8 cellular contexts compared by ENCODE assay signal in the genomic region with DNA sequence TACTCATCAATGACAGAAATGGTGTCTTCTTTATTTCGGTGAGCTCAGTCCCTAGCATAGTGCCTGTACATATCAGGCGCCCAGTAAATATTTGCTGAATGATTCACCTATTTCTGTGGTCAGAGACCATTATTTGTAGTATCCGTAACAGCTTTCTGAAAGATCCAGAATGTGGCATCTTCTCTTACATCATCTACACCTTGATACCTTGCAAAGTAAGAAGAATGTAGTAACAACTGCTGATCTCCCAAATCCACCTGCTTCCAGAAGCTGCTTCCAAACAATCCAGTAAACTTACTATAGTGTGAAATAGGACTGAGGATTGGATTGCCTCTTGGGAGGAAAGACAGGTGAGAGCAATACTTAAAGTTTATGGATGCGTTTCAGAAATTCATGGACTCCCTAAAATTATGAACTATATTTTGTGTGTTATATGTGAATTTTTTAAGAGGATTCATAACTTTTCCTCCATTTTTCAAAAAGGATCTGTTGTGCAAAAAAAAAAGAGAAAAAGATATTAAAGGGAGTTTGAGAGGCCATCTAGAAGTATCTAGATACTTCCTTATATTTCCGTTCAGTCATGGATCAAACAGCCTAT. TPM values are rescaled to one million over a fixed set of nuclear protein-coding genes. Genes with fewer than 3 reads are reported as not detected.
DNase-seq lines count a peak whose midpoint lies in the region; TF ChIP-seq lines count a peak whose summit lies in the region.

No MANE protein-coding gene starts in this region.

- TF ChIP-seq CTCF in neural progenitor cell (IDR thresholded peaks at IDR 0.05), result no peak

- H3K27me3 Mint-ChIP-seq in neural progenitor cell (ENCODE audit: insufficient read depth, low read depth), result no peaks in the 10 kb centered on the region

- TF ChIP-seq POLR2A in erythroblast (IDR thresholded peaks at IDR 0.05; ENCODE audit: low read length), result no peak

- peak overlapping the region; percentile 47 for H3K27ac Mint-ChIP-seq in neural progenitor cell

- peaks cover 13% of the 10 kb centered on the region for H3K4me1 ChIP-seq in neural progenitor cell

- peaks cover 39% of the 10 kb centered on the region for H3K79me2 ChIP-seq in neural progenitor cell (ENCODE audit: low read depth)

- no peaks in the 10 kb centered on the region for H3K36me3 Mint-ChIP-seq in neural progenitor cell

- H3K9ac ChIP-seq in neural progenitor cell, result no peak overlapping the region

- peak overlapping the region; percentile 97 for H3K4me3 Mint-ChIP-seq in neural progenitor cell

- H3F3A ChIP-seq in neural progenitor cell (ENCODE audit: low read depth), result peaks cover 22% of the 10 kb centered on the region

- H3K27ac ChIP-seq in neural progenitor cell, result no peak overlapping the region

- peaks cover 41% of the 10 kb centered on the region for H3K27me3 ChIP-seq in neural progenitor cell

- peak overlapping the region; percentile 84 for H3K4me3 ChIP-seq in neural progenitor cell

- H3K4me1 Mint-ChIP-seq in neural progenitor cell, result peaks cover 10% of the 10 kb centered on the region

- H2AFZ ChIP-seq in neural progenitor cell (replicated peaks), result peak overlapping the region; percentile 70

- no peaks in the 10 kb centered on the region for H3K36me3 ChIP-seq in neural progenitor cell

- peak; percentile 80 for DNase-seq in EL
- DNase-seq in NCI-H2196 treated with DMSO at 0.1 percent for 48 hours (lab: John Stamatoyannopoulos, UW; ENCODE audit: unreplicated experiment), result peak; percentile 30
- DNase-seq in dedifferentiated amniotic fluid mesenchymal stem cell (ENCODE audit: extremely low spot score), result peak; percentile 57
- DNase-seq in neural progenitor cell (ENCODE audit: low spot score), result no peak
- no peak for DNase-seq in erythroblast (lab: John Stamatoyannopoulos, UW)
- no peak for DNase-seq in activated effector memory CD4-positive, alpha-beta T cell treated with Interleukin-2 at 50 U/mL for 16 hours
- DNase-seq in NCI-H1694 treated with DMSO at 0.1 percent for 48 hours (lab: John Stamatoyannopoulos, UW), result no peak
- no peak for DNase-seq in SK-N-DZ (ENCODE audit: low spot score)

- H3K4me2 ChIP-seq in neural progenitor cell, result peak overlapping the region; percentile 77

- no peaks in the 10 kb centered on the region for H3K9me3 Mint-ChIP-seq in neural progenitor cell

- peaks cover 10% of the 10 kb centered on the region for H4K20me1 ChIP-seq in neural progenitor cell (ENCODE audit: low read depth)

- H3K9me3 ChIP-seq in neural progenitor cell (ENCODE audit: low read depth), result no peaks in the 10 kb centered on the region

RNA-seq across cellular contexts. Expression of a gene that starts 0.9 kb away (rescaled TPM):
- total RNA-seq in neural progenitor cell (ENCODE audit: low replicate concordance), result 8.7 and 9.8 TPM in 2 replicates
- polyA plus RNA-seq in SK-N-DZ (2014; cell fraction: cytosol; rRNA removed), result 2.5 and 3.0 TPM in 2 replicates
- polyA plus RNA-seq in SK-N-DZ (2014; cell fraction: nucleus; rRNA removed), result 2.6 and 4.7 TPM in 2 replicates

Comparison
In these comparisons a context has a peak if more than half of its experiments do, and no peak if none do; other contexts are left out.
1. DNase-seq: peak in EL (single experiment), NCI-H2196 treated with DMSO at 0.1 percent for 48 hours (single experiment) and dedifferentiated amniotic fluid mesenchymal stem cell (single experiment); none in neural progenitor cell (single experiment), erythroblast (0 of 2), activated effector memory CD4-positive, alpha-beta T cell treated with Interleukin-2 at 50 U/mL for 16 hours (single experiment), NCI-H1694 treated with DMSO at 0.1 percent for 48 hours (single experiment) and SK-N-DZ (single experiment).